ENCODE assay signal across 8 cellular contexts in the genomic region with DNA sequence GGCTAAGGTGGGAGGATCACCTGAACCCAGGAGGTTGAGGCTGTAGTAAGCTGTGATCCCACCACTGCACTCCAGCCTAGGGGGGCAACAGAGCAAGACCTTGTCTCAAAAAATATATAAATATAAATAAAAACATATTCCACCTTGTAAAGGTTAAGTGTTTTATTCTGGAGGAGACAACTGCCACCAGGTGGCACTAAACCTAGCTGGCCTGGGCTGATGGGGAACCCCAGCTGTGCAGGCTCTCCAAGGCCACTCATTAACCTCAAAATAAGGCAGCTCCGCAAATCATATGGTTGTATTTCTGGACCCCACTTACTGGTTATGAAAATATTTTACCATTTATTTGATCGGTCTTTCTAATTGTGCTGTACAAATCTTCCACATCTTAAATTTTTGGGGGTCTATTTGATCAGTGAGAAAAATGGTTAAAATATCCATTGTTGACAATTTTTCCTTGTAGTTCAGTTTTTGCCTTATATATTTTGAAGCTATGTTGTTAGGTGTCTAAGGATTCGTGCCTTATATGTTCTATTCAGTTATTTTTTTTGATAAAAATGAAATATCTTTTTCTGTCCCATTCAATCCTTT. TPM values are rescaled to one million over a fixed set of nuclear protein-coding genes. Genes with fewer than 3 reads are reported as not detected.
DNase-seq lines count a peak whose midpoint lies in the region; ATAC-seq, FAIRE-seq and TF ChIP-seq lines count a peak whose summit lies in the region.

No MANE protein-coding gene starts in this region.

- no peak overlapping the region for H3K27ac ChIP-seq in C4-2B
- H3K27ac ChIP-seq in endothelial cell of umbilical vein (ENCODE audit: insufficient read depth, low read depth, low read length): no peak overlapping the region
- no peak overlapping the region for H3K27ac ChIP-seq in stomach

- H3K4me2 ChIP-seq in endothelial cell of umbilical vein (ENCODE audit: insufficient read depth, low read length): no peak overlapping the region

- H3K4me3 ChIP-seq in endothelial cell of umbilical vein (replicated peaks in 1 of 3; ENCODE audit: insufficient read depth in 1 of 3, low read depth in 1 of 3, low read length in 3 of 3) (no peak overlapping the region), stomach (no peak overlapping the region)

- H3K4me1 ChIP-seq in endothelial cell of umbilical vein (ENCODE audit: control insufficient read depth, extremely low read depth, insufficient read depth, low read length): peaks cover 20% of the 10 kb centered on the region
- H3K4me1 ChIP-seq in stomach: peaks cover 10 to 23% (median 17%) of the 10 kb centered on the region in 4 donors

- peaks cover 28 to 33% of the 10 kb centered on the region in 2 donors for H3K4me1 Mint-ChIP-seq in natural killer cell treated with Interleukin-12 subunit alpha and Interleukin-12 subunit beta and Interleukin-15 and Interleukin-18, amount 100 ng/mL, for 72 hours (ENCODE audit: low read depth in 2 of 2)

- no peaks in the 10 kb centered on the region for H3K27me3 ChIP-seq in endothelial cell of umbilical vein (ENCODE audit: control insufficient read depth in 2 of 2, insufficient read depth in 2 of 2, low read length in 2 of 2)
- no peaks in the 10 kb centered on the region for H3K27me3 ChIP-seq in stomach

- BruUV-seq in endothelial cell of umbilical vein (replicated peaks; lab: Mats Ljungman, UMichigan): no TSS peak

- no peak overlapping the region for H3K9ac ChIP-seq in endothelial cell of umbilical vein (replicated peaks; ENCODE audit: extremely low read depth, insufficient read depth, low read length)

- peak; percentile 71 for DNase-seq in HEK293T (ENCODE audit: extremely low spot score)
- peak; percentile 51 for DNase-seq in NK-92 treated with Interleukin-12 subunit alpha and Interleukin-12 subunit beta, amount 100 ng/mL, for 24 hours (lab: John Stamatoyannopoulos, UW)
- peak; percentile 84 for DNase-seq in activated CD8-positive, alpha-beta memory T cell treated with anti-CD3 and anti-CD28 coated beads for 24 hours
- peak; percentile 67 for DNase-seq in endothelial cell of umbilical vein (ENCODE audit: low read depth, low spot score)
- peak; percentile 88 for DNase-seq in natural killer cell treated with Interleukin-12 subunit alpha and Interleukin-12 subunit beta and Interleukin-15 and Interleukin-18, amount 100 ng/mL, for 72 hours (ENCODE audit: low spot score)
- DNase-seq in stomach: peak; percentile 77
- DNase-seq in posterior vena cava (ENCODE audit: low spot score): no peak

- no peak for ATAC-seq in natural killer cell treated with Interleukin-12 subunit alpha and Interleukin-12 subunit beta and Interleukin-15 and Interleukin-18, amount 100 ng/mL, for 72 hours

- H3K4me3 Mint-ChIP-seq in natural killer cell treated with Interleukin-12 subunit alpha and Interleukin-12 subunit beta and Interleukin-15 and Interleukin-18, amount 100 ng/mL, for 72 hours: no peak overlapping the region

- no peaks in the 10 kb centered on the region for H3K27me3 Mint-ChIP-seq in natural killer cell treated with Interleukin-12 subunit alpha and Interleukin-12 subunit beta and Interleukin-15 and Interleukin-18, amount 100 ng/mL, for 72 hours

- H3K9me3 ChIP-seq in endothelial cell of umbilical vein (replicated peaks; ENCODE audit: control insufficient read depth, insufficient read depth, low read length) (no peaks in the 10 kb centered on the region), stomach (no peaks in the 10 kb centered on the region)

- TF ChIP-seq EP300 in stomach (IDR thresholded peaks at IDR 0.05): no peak

- dilution Hi-C loops in endothelial cell of umbilical vein (cut with MboI; ENCODE audit: extremely low pct_ligation_motif_present, low sequenced_read_pairs): loop anchor here (25.0 kb wide), 1 partner anchor 108 kb away; the partner anchor contains the start of gene ERN1

- TF ChIP-seq CTCF in C4-2B (conservative IDR thresholded peaks at IDR 0.05) (peak; percentile 90), endothelial cell of umbilical vein (IDR thresholded peaks at IDR 0.05; ENCODE audit: extremely low read depth in 1 of 2, insufficient read depth in 1 of 2, low read depth in 1 of 2, low read length in 2 of 2) (peak; percentile 72 to 73), stomach (IDR thresholded peaks at IDR 0.05) (peak in 4 of 7 experiments; percentile 59 to 75 (median 65))

- H2AFZ ChIP-seq in endothelial cell of umbilical vein (ENCODE audit: low read depth, low read length): no peak overlapping the region

- POLR2A ChIA-PET in HEK293T (lab: Yijun Ruan, JAX) (interaction anchor here (1.6 to 1.9 kb wide), 2 partner anchors 104 to 117 kb away, joined by 6 to 9 read pairs; no protein-coding TSS in a partner anchor), endothelial cell of umbilical vein (lab: Charles Lee) (interaction anchor here (0.9 to 1.5 kb wide), 6 partner anchors 8 to 105 kb away, joined by 3 to 12 read pairs (median 4); partner anchors contain the start of genes ERN1 and ICAM2)

- no peak overlapping the region for H3K27ac Mint-ChIP-seq in natural killer cell treated with Interleukin-12 subunit alpha and Interleukin-12 subunit beta and Interleukin-15 and Interleukin-18, amount 100 ng/mL, for 72 hours

- no peaks in the 10 kb centered on the region for H3K9me1 ChIP-seq in endothelial cell of umbilical vein (replicated peaks; ENCODE audit: control insufficient read depth, extremely low read depth, insufficient read depth, low read length)

- WGBS in stomach, 5 donors: 9 to 22% (median 17%) methylated on average over 3 of the region's 3 CpGs

- no peaks in the 10 kb centered on the region for H4K20me1 ChIP-seq in endothelial cell of umbilical vein (replicated peaks; ENCODE audit: control insufficient read depth, extremely low read depth, insufficient read depth, low read length)

- no peaks in the 10 kb centered on the region for H3K36me3 Mint-ChIP-seq in natural killer cell treated with Interleukin-12 subunit alpha and Interleukin-12 subunit beta and Interleukin-15 and Interleukin-18, amount 100 ng/mL, for 72 hours

- H3K36me3 ChIP-seq in endothelial cell of umbilical vein (ENCODE audit: control insufficient read depth in 2 of 2, extremely low read depth in 1 of 2, insufficient read depth in 2 of 2, low read length in 2 of 2): no peaks in the 10 kb centered on the region
- no peaks in the 10 kb centered on the region for H3K36me3 ChIP-seq in stomach

- intact Hi-C loops in endothelial cell of umbilical vein (cut with micrococcal nuclease): loop anchor here (1.0 kb wide), 4 partner anchors 32 to 253 kb away; no protein-coding TSS in a partner anchor
- intact Hi-C loops in stomach (cut with DNase I; ENCODE audit: low total_unique reads): loop anchor here (5.0 to 10.0 kb wide), 2 partner anchors 94 to 103 kb away; partner anchors contain the start of genes CD79B and ERN1
- intact Hi-C loops in posterior vena cava (cut with DNase I): loop anchor here (1.0 to 10.0 kb wide), 5 partner anchors 94 to 256 kb away; partner anchors contain the start of genes CD79B (in 1 of the 2), CSHL1 (in 1 of the 2) and GH1 (in 1 of the 2)

- FAIRE-seq in endothelial cell of umbilical vein (lab: Jason Lieb, UNC): peak; percentile 70

- no peak for TF ChIP-seq POLR2A in endothelial cell of umbilical vein (IDR thresholded peaks at IDR 0.05; ENCODE audit: low read depth, low read length)
- TF ChIP-seq POLR2A in stomach (IDR thresholded peaks at IDR 0.05): no peak

- CTCF ChIA-PET in HEK293T (lab: Yijun Ruan, JAX): interaction anchor here (0.5 to 8.4 kb wide), 22 partner anchors 10 to 1030 kb away, joined by 3 to 106 read pairs (median 4); no protein-coding TSS in a partner anchor
- CTCF ChIA-PET in endothelial cell of umbilical vein (lab: Charles Lee): interaction anchor here (0.5 to 15.1 kb wide), 44 partner anchors 9 to 391 kb away, joined by 3 to 802 read pairs (median 7); partner anchors contain the start of genes CSHL1, ERN1, GH1 and ICAM2

- no peaks in the 10 kb centered on the region for H3K9me3 Mint-ChIP-seq in natural killer cell treated with Interleukin-12 subunit alpha and Interleukin-12 subunit beta and Interleukin-15 and Interleukin-18, amount 100 ng/mL, for 72 hours

- H3K79me2 ChIP-seq in endothelial cell of umbilical vein (ENCODE audit: control insufficient read depth, insufficient read depth, low read length): no peaks in the 10 kb centered on the region

RNA-seq across cellular contexts. Expression of gene ICAM2, which starts 8.5 kb away (rescaled TPM):
- 514 and 586 TPM in 2 replicates for total RNA-seq in endothelial cell of umbilical vein
- 2,377 and 2,759 TPM in 2 replicates for polyA plus RNA-seq in endothelial cell of umbilical vein
- 1,397 and 1,487 TPM in 2 replicates for polyA plus RNA-seq in endothelial cell of umbilical vein (2011; cell fraction: cytosol; rRNA removed)
- polyA plus RNA-seq in endothelial cell of umbilical vein (2011; cell fraction: nucleus; rRNA removed): 644 and 716 TPM in 2 replicates
- 616 and 790 TPM in 2 replicates for polyA plus RNA-seq in endothelial cell of umbilical vein (2012)
- 1,340 and 1,357 TPM in 2 replicates for polyA minus RNA-seq in endothelial cell of umbilical vein
- polyA minus RNA-seq in endothelial cell of umbilical vein (2011; cell fraction: cytosol; rRNA and poly(A)+ RNA removed): not detected
- polyA minus RNA-seq in endothelial cell of umbilical vein (2011; cell fraction: nucleus; rRNA and poly(A)+ RNA removed): 203 and 216 TPM in 2 replicates
- 10 to 100 TPM; 14.1 to 20.7 TPM for total RNA-seq in natural killer cell treated with Interleukin-12 subunit alpha and Interleukin-12 subunit beta and Interleukin-15 and Interleukin-18, amount 100 ng/mL, for 72 hours
- total RNA-seq in stomach: 10 to 100 TPM in 1 of 5 donors, 1 to 10 TPM in 2, not detected in 2; 4.7 to 25.3 (median 9.9) TPM
- polyA plus RNA-seq in stomach: 10 to 100 TPM in 2 of 3 donors, 1 to 10 TPM in 1; 8.2 to 15.4 (median 11.5) TPM
- total RNA-seq in posterior vena cava: 10 to 100 TPM; 26.7 to 36.4 TPM

RNA-seq across cellular contexts. Expression of gene PRR29, which starts 30.8 kb away (rescaled TPM):
- total RNA-seq in endothelial cell of umbilical vein: 0.78 and 1.2 TPM in 2 replicates
- polyA plus RNA-seq in endothelial cell of umbilical vein: 0.39 and 0.60 TPM in 2 replicates
- polyA plus RNA-seq in endothelial cell of umbilical vein (2011; cell fraction: cytosol; rRNA removed): 0.22 and 0.25 TPM in 2 replicates
- polyA plus RNA-seq in endothelial cell of umbilical vein (2011; cell fraction: nucleus; rRNA removed): 1.1 TPM in 2 replicates
- polyA plus RNA-seq in endothelial cell of umbilical vein (2012): 27.6 and 50.2 TPM in 2 replicates
- polyA minus RNA-seq in endothelial cell of umbilical vein: 0.40 and 0.46 TPM in 2 replicates
- polyA minus RNA-seq in endothelial cell of umbilical vein (2011; cell fraction: cytosol; rRNA and poly(A)+ RNA removed): not detected
- polyA minus RNA-seq in endothelial cell of umbilical vein (2011; cell fraction: nucleus; rRNA and poly(A)+ RNA removed): 0.53 and 0.77 TPM in 2 replicates
- 1 to 10 TPM in 1 of 2 donors, under 1 TPM in 1; 0.50 to 1.0 TPM for total RNA-seq in natural killer cell treated with Interleukin-12 subunit alpha and Interleukin-12 subunit beta and Interleukin-15 and Interleukin-18, amount 100 ng/mL, for 72 hours
- under 1 TPM in 1 of 5 donors, not detected in 4; 0.92 TPM for total RNA-seq in stomach
- under 1 TPM in 2 of 3 donors, not detected in 1; 0.08 to 0.50 TPM for polyA plus RNA-seq in stomach
- under 1 TPM; 0.29 to 0.69 TPM for total RNA-seq in posterior vena cava

RNA-seq across cellular contexts. Expression of gene SCN4A, which starts 56.3 kb away (rescaled TPM):
- total RNA-seq in endothelial cell of umbilical vein (0.40 TPM in 1 of 2 replicates, not detected in the other), stomach (1 to 10 TPM in 3 of 5 donors, not detected in 2; 1.2 to 2.7 (median 2.4) TPM), posterior vena cava (1 to 10 TPM in 1 of 2 donors, under 1 TPM in 1; 0.76 to 2.2 TPM)
- polyA plus RNA-seq in endothelial cell of umbilical vein (0.01 and 0.02 TPM in 2 replicates), stomach (under 1 TPM; 0.05 to 0.31 (median 0.19) TPM)
- 0.06 and 0.11 TPM in 2 replicates for polyA plus RNA-seq in endothelial cell of umbilical vein (2011; cell fraction: cytosol; rRNA removed)
- polyA plus RNA-seq in endothelial cell of umbilical vein (2011; cell fraction: nucleus; rRNA removed): 0.08 and 0.20 TPM in 2 replicates
- polyA plus RNA-seq in endothelial cell of umbilical vein (2012): 0.04 and 0.13 TPM in 2 replicates
- 0.07 TPM in 1 of 2 replicates, not detected in the other for polyA minus RNA-seq in endothelial cell of umbilical vein
- polyA minus RNA-seq in endothelial cell of umbilical vein (2011; cell fraction: cytosol; rRNA and poly(A)+ RNA removed): 0.51 TPM
- polyA minus RNA-seq in endothelial cell of umbilical vein (2011; cell fraction: nucleus; rRNA and poly(A)+ RNA removed): 0.10 TPM in 1 of 2 replicates, not detected in the other
- under 1 TPM in 1 of 2 donors, not detected in 1; 0.08 TPM for total RNA-seq in natural killer cell treated with Interleukin-12 subunit alpha and Interleukin-12 subunit beta and Interleukin-15 and Interleukin-18, amount 100 ng/mL, for 72 hours

Comparison
In these comparisons a context has a peak if more than half of its experiments do, and no peak if none do; other contexts are left out.
1. RNA of gene ICAM2, which starts 8.5 kb away (total RNA-seq): 514 to 586 TPM in endothelial cell of umbilical vein; 26.7 to 36.4 TPM in posterior vena cava, 14.1 to 20.7 TPM in natural killer cell treated with Interleukin-12 subunit alpha and Interleukin-12 subunit beta and Interleukin-15 and Interleukin-18, amount 100 ng/mL, for 72 hours and 4.7 to 25.3 TPM in stomach; every median in the first group is over 10 times any median in the second.
2. Peak in every context shown above with its lines, with median percentiles within 50 percentile points of each other: CTCF ChIP-seq.